ENCODE assay signal across 2 cellular contexts in genomic region chr7:25118048-25118753, GRCh38.
TF ChIP-seq lines count a peak whose summit lies in the region.

No MANE protein-coding gene starts in this region.

TF ChIP-seq in HepG2, 621 proteins besides CTCF, POLR2A, EP300 and RAD21 (continues in another document):
- TF ChIP-seq ZNF407 (CRISPR knock-in tag; IDR thresholded peaks at IDR 0.05; ENCODE audit: not compliant biosample characterization) (no peak), SCMH1 (CRISPR knock-in tag; IDR thresholded peaks at IDR 0.05; ENCODE audit: borderline replicate concordance) (no peak)

TF ChIP-seq in IMR-90, 13 proteins besides CTCF, POLR2A, EP300 and RAD21:
- TF ChIP-seq FOS (IDR thresholded peaks at IDR 0.05; ENCODE audit: low read depth, low read length) = no peak
- TF ChIP-seq RCOR1 (IDR thresholded peaks at IDR 0.05; ENCODE audit: insufficient replicate concordance, low read length) = no peak
TF ChIP-seq in IMR-90: peak in this region for 0.
